ENCODE assay signal across 9 cellular contexts in the genomic region with DNA sequence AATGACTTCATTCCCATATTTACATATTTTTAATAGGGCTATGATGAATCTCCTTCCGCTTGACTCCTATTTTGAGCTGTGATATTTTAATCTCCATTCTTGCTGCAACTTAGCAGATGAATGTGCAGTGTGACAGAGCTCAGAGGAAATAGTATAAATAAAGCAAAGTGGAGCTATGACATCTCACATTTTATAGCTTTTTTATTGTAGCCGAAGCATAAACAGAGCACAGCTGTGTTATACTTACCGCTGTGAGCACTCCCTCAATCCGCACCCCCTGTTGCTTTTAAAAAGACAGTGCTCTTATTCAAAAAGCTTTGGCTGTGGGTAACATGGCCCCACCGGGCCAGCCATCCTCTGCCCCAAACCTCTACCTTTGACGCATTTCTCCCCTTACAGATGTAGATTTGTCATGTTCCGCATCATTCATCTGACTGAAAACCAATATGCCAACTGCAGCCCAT.
DNase-seq lines count a peak whose midpoint lies in the region; ATAC-seq and TF ChIP-seq lines count a peak whose summit lies in the region.
"Had no signal": no experiment of that assay in that cellular context is flagged by ENCODE, and none has a peak within 500 bp of the region (broad histone marks: within the 10 kb centered on the region; RNA-seq: fewer than 3 reads in every experiment).

No MANE protein-coding gene starts in this region.

- H3K9me3 ChIP-seq in H9 (ENCODE audit: control insufficient read depth, low read depth, low read length): no peaks in the 10 kb centered on the region
- no peaks in the 10 kb centered on the region for H3K9me3 ChIP-seq in gastroesophageal sphincter
- H3K9me3 ChIP-seq in aorta (ENCODE audit: control insufficient read depth, low read length): peaks cover 3% of the 10 kb centered on the region

- H3K4me1 ChIP-seq in H9 (ENCODE audit: insufficient read depth, low read length) (peaks cover 14% of the 10 kb centered on the region), gastroesophageal sphincter (peaks cover 0 to 31% (median 9%) of the 10 kb centered on the region in 3 donors), aorta (ENCODE audit: control insufficient read depth in 1 of 2, insufficient read depth in 2 of 2, low read length in 2 of 2) (peaks cover 0 to 2% of the 10 kb centered on the region in 2 donors)

- no peak overlapping the region for H3K23ac ChIP-seq in H9 (ENCODE audit: insufficient read length, low read depth, low read length)

- intact Hi-C loops in aorta (cut with DNase I): no loop called here

- no peak for TF ChIP-seq POLR2A in gastroesophageal sphincter (IDR thresholded peaks at IDR 0.05)

- no peaks in the 10 kb centered on the region for H3K79me1 ChIP-seq in H9 (ENCODE audit: insufficient read depth, low read depth, low read length, poor library complexity, severe bottlenecking)

- TF ChIP-seq CTCF in H9 (conservative IDR thresholded peaks at IDR 0.05): no peak
- peak in 1 of 4 experiments; percentile 8 for TF ChIP-seq CTCF in gastroesophageal sphincter (IDR thresholded peaks at IDR 0.05)

- H3K4ac ChIP-seq in H9 (ENCODE audit: low read depth, low read length): no peak overlapping the region

- H3K36me3 Mint-ChIP-seq in H9 (ENCODE audit: insufficient read depth in 1 of 3, low read depth in 3 of 3): peaks cover 7 to 14% (median 9%) of the 10 kb centered on the region in 3 experiments

- no peak overlapping the region for H3K14ac ChIP-seq in H9 (ENCODE audit: insufficient read depth, low read length)

- H4K5ac ChIP-seq in H9 (ENCODE audit: insufficient read length, low read depth, low read length): no peak overlapping the region

- H3K4me2 ChIP-seq in H9 (ENCODE audit: insufficient read depth, insufficient read length, low read length): peak overlapping the region; percentile 27

- H4K20me1 ChIP-seq in H9 (ENCODE audit: control insufficient read depth, insufficient read depth, insufficient read length): no peaks in the 10 kb centered on the region

- no peak overlapping the region for H4K8ac ChIP-seq in H9 (replicated peaks; ENCODE audit: insufficient read length, low read depth, low read length)

- H3K4me1 Mint-ChIP-seq in H9: peaks cover 36 to 57% of the 10 kb centered on the region in 2 experiments

- no peak overlapping the region for H3K9ac ChIP-seq in H9 (ENCODE audit: extremely low read depth, insufficient read length, low read length)

- no peak overlapping the region for H2BK15ac ChIP-seq in H9 (ENCODE audit: low read depth, low read length)

- peak overlapping the region in 2 of 3 experiments; percentile 81 to 92; a peak in 6 of 7 replicates for H3K27ac Mint-ChIP-seq in H9

- H2BK20ac ChIP-seq in H9 (ENCODE audit: low read depth, low read length, poor library complexity, severe bottlenecking): no peak overlapping the region

- 0 out of 5 replicates have a peak, but pooled peaks cover 0 to 3% of the 10 kb centered on the region in 2 experiments for H3K9me3 Mint-ChIP-seq in H9

- H3K36me3 ChIP-seq in gastroesophageal sphincter (no peaks in the 10 kb centered on the region), aorta (ENCODE audit: control insufficient read depth in 1 of 2, insufficient read depth in 2 of 2, low read length in 1 of 2) (no peaks in the 10 kb centered on the region)

- no peak for TF ChIP-seq EP300 in gastroesophageal sphincter (IDR thresholded peaks at IDR 0.05)

- no peaks in the 10 kb centered on the region for H3K79me2 ChIP-seq in H9 (ENCODE audit: insufficient read depth, low read length)

- no peak overlapping the region for H4K91ac ChIP-seq in H9 (ENCODE audit: insufficient read length, low read depth, low read length)

- DNase-seq in ELF-1 (ENCODE audit: low read depth, low spot score): peak; percentile 3
- DNase-seq in H9: no peak
- DNase-seq in M059J (ENCODE audit: low read depth): peak; percentile 76
- DNase-seq in aorta: no peak
- DNase-seq in dermis blood vessel endothelial cell: no peak
- DNase-seq in NCI-H146 treated with DMSO at 0.1 percent for 48 hours (lab: John Stamatoyannopoulos, UW; ENCODE audit: unreplicated experiment): no peak
- DNase-seq: activated CD4-positive, CD25-positive, alpha-beta regulatory T cell had no signal

- peaks cover 1% of the 10 kb centered on the region; the same call in 1 of the 2 replicates for H3K27me3 Mint-ChIP-seq in H9 (ENCODE audit: low read depth)

- H2AFZ ChIP-seq in H9 (ENCODE audit: low read length): no peak overlapping the region

- H2AK5ac ChIP-seq in H9 (ENCODE audit: insufficient read length, low read length): no peak overlapping the region

- no peak overlapping the region for H2BK120ac ChIP-seq in H9 (ENCODE audit: low read depth, low read length, poor library complexity, severe bottlenecking)

- no peak overlapping the region for H3K56ac ChIP-seq in H9 (ENCODE audit: insufficient read length, low read depth, low read length)

- no peaks in the 10 kb centered on the region for H3K27me3 ChIP-seq in H9 (ENCODE audit: insufficient read depth, low read length)
- H3K27me3 ChIP-seq in gastroesophageal sphincter: no peaks in the 10 kb centered on the region
- no peaks in the 10 kb centered on the region for H3K27me3 ChIP-seq in aorta (ENCODE audit: control insufficient read depth in 1 of 2, insufficient read depth in 2 of 2, low read length in 1 of 2)

- WGBS in H9 (ENCODE audit: extremely low coverage, insufficient read length, low lambda C conversion rate): no CpG with 5 or more reads among the region's 7 CpGs
- WGBS in gastroesophageal sphincter (ENCODE audit: low coverage in 1 of 2), 2 donors: 7 to 13% methylated on average over 7 of the region's 7 CpGs
- WGBS in aorta, 2 donors: 30 to 46% methylated on average over 7 of the region's 7 CpGs

- peak overlapping the region in 1 of 2 experiments; percentile 4; a peak in 2 of 5 replicates for H3K4me3 Mint-ChIP-seq in H9

- no peak overlapping the region for H3K27ac ChIP-seq in H9 (ENCODE audit: insufficient read length, low read depth, low read length)
- H3K27ac ChIP-seq in gastroesophageal sphincter: peak overlapping the region in 1 of 4 donors; percentile 20
- no peak overlapping the region for H3K27ac ChIP-seq in aorta (ENCODE audit: low read depth in 1 of 2, low read length in 2 of 2)

- no peak overlapping the region for H3K18ac ChIP-seq in H9 (ENCODE audit: insufficient read length, low read depth, low read length)

- H3K4me3 ChIP-seq in gastroesophageal sphincter (no peak overlapping the region), aorta (ENCODE audit: low read length in 2 of 2) (no peak overlapping the region)

- H2BK12ac ChIP-seq in H9 (ENCODE audit: insufficient read length, low read depth, low read length): no peak overlapping the region

- no peak overlapping the region for H3T11ph ChIP-seq in H9 (ENCODE audit: low read length)

- ATAC-seq in gastroesophageal sphincter: peak; percentile 77
- no peak for ATAC-seq in aorta (ENCODE audit: low FRiP score)
- ATAC-seq in HG02571 (IDR thresholded peaks at IDR 0.05; ENCODE audit: unreplicated experiment): no peak

- no peaks in the 10 kb centered on the region for H3K23me2 ChIP-seq in H9 (ENCODE audit: insufficient read length, low read depth, low read length, poor library complexity, severe bottlenecking)

- H2BK5ac ChIP-seq in H9 (ENCODE audit: insufficient read length, low read length): no peak overlapping the region

Comparison
In these comparisons a context has a peak if more than half of its experiments do, and no peak if none do; other contexts are left out.
1. DNase-seq: peak in ELF-1 (single experiment) and M059J (single experiment); none in H9 (single experiment), aorta (0 of 2), dermis blood vessel endothelial cell (single experiment) and NCI-H146 treated with DMSO at 0.1 percent for 48 hours (single experiment).